In the genomic region with DNA sequence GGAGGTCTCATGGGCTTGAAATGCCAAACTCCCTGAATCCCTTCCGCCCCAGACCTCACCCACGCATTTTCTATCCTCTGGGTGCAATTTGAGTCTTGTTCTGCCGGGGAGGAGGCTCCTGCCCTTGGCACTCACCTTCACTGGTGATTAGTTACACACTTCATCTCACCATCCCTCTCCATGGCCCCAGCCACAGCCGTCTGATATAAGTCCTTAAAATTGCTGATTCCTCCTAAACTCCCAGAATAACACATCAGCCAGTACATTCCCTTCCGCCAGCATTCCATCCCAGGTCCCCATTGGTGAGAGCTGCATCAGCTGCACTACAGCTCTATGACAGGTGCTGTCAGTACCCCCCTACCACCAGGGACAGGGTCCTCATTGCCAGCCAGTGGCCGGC, we compare ENCODE assay signal across 16 cellular contexts. TPM values are rescaled to one million over a fixed set of nuclear protein-coding genes. Genes with fewer than 3 reads are reported as not detected.
A peak's percentile ranks its signal among the peaks of the same experiment; 100 is the strongest.
DNase-seq lines count a peak whose midpoint lies in the region; ATAC-seq and TF ChIP-seq lines count a peak whose summit lies in the region.
"Had no signal": no experiment of that assay in that cellular context is flagged by ENCODE, and none has a peak within 500 bp of the region (broad histone marks: within the 10 kb centered on the region; RNA-seq: fewer than 3 reads in every experiment).

No MANE protein-coding gene starts in this region.

- peaks cover 66% of the 10 kb centered on the region for H3K36me3 ChIP-seq in DND-41 (ENCODE audit: insufficient read depth, low read length)

- H3K27me3 Mint-ChIP-seq in activated naive CD4-positive, alpha-beta T cell treated with anti-CD3 and anti-CD28 coated beads, Interleukin-2, amount 10 ng/mL, durations not matched to agents 7 days and 5 days, result peaks cover 4% of the 10 kb centered on the region
- H3K27me3 Mint-ChIP-seq in WTC11 (ENCODE audit: low read depth), result peaks cover 4% of the 10 kb centered on the region

- peaks cover 42% of the 10 kb centered on the region for H3K4me1 ChIP-seq in DND-41 (ENCODE audit: insufficient read depth, low read length)
- H3K4me1 ChIP-seq: BE2C had no signal

- H3K27ac Mint-ChIP-seq in activated naive CD4-positive, alpha-beta T cell treated with anti-CD3 and anti-CD28 coated beads, Interleukin-2, amount 50 U/mL, for 72 hours, result peak overlapping the region; percentile 81 to 94
- no peak overlapping the region for H3K27ac Mint-ChIP-seq in activated naive CD4-positive, alpha-beta T cell treated with anti-CD3 and anti-CD28 coated beads, Interleukin-2, amount 10 ng/mL, durations not matched to agents 7 days and 5 days
- H3K27ac Mint-ChIP-seq in WTC11, result peak overlapping the region; percentile 3; the same call in 1 of the 2 replicates
- H3K27ac Mint-ChIP-seq: CD8-positive, alpha-beta T cell; HFFc6 had no signal

- H3K4me2 ChIP-seq in DND-41 (ENCODE audit: insufficient read depth, low read length), result peak overlapping the region; percentile 84; the same call in 1 of the 2 replicates

- peaks cover 69% of the 10 kb centered on the region for H3K79me2 ChIP-seq in DND-41 (ENCODE audit: insufficient read depth, low read length)

- no peaks in the 10 kb centered on the region for H3K27me3 ChIP-seq in DND-41 (ENCODE audit: insufficient read depth, low read length, poor library complexity)
- H3K27me3 ChIP-seq: BE2C had no signal

- H3K9me3 Mint-ChIP-seq in activated naive CD4-positive, alpha-beta T cell treated with anti-CD3 and anti-CD28 coated beads, Interleukin-2, amount 50 U/mL, for 72 hours, result no peaks in the 10 kb centered on the region
- no peaks in the 10 kb centered on the region for H3K9me3 Mint-ChIP-seq in activated naive CD4-positive, alpha-beta T cell treated with anti-CD3 and anti-CD28 coated beads, Interleukin-2, amount 10 ng/mL, durations not matched to agents 7 days and 5 days
- H3K9me3 Mint-ChIP-seq in WTC11, result no peaks in the 10 kb centered on the region
- H3K9me3 Mint-ChIP-seq: CD8-positive, alpha-beta T cell; HFFc6 had no signal

- no peak for TF ChIP-seq CTCF in DND-41 (IDR thresholded peaks at IDR 0.05; ENCODE audit: borderline replicate concordance, extremely low read depth, low read length, poor library complexity, severe bottlenecking)
- no peak for TF ChIP-seq CTCF in WTC11 (IDR thresholded peaks at IDR 0.05)

- peaks cover 32 to 35% of the 10 kb centered on the region in 2 donors for H3K36me3 Mint-ChIP-seq in activated naive CD4-positive, alpha-beta T cell treated with anti-CD3 and anti-CD28 coated beads, Interleukin-2, amount 50 U/mL, for 72 hours
- peaks cover 30% of the 10 kb centered on the region for H3K36me3 Mint-ChIP-seq in activated naive CD4-positive, alpha-beta T cell treated with anti-CD3 and anti-CD28 coated beads, Interleukin-2, amount 10 ng/mL, durations not matched to agents 7 days and 5 days
- peaks cover 26% of the 10 kb centered on the region for H3K36me3 Mint-ChIP-seq in WTC11

- POLR2A ChIA-PET in WTC11 (lab: Charles Lee), result no interaction called here

- no peak for DNase-seq in activated naive CD4-positive, alpha-beta T cell treated with anti-CD3 and anti-CD28 coated beads, Interleukin-2, amount 50 U/mL, for 72 hours (ENCODE audit: low spot score in 2 of 2)
- DNase-seq in activated naive CD4-positive, alpha-beta T cell treated with anti-CD3 and anti-CD28 coated beads, Interleukin-2, amount 10 ng/mL, durations not matched to agents 7 days and 5 days, result no peak
- DNase-seq in DND-41, result no peak
- DNase-seq in WTC11 (ENCODE audit: low spot score), result no peak
- DNase-seq in left kidney (ENCODE audit: low read depth, low spot score), result peak; percentile 63
- no peak for DNase-seq in SKM-1 treated with dmso at 0.1 percent for 144 hours (lab: John Stamatoyannopoulos, UW; ENCODE audit: unreplicated experiment)
- DNase-seq: BE2C; CD8-positive, alpha-beta T cell; HFFc6; NCI-H1048; NCI-H2107; NCI-H345; NCI-H69; PC-3 had no signal

- no peak overlapping the region for H3K4me3 Mint-ChIP-seq in activated naive CD4-positive, alpha-beta T cell treated with anti-CD3 and anti-CD28 coated beads, Interleukin-2, amount 10 ng/mL, durations not matched to agents 7 days and 5 days
- H3K4me3 Mint-ChIP-seq in WTC11, result no peak overlapping the region
- H3K4me3 Mint-ChIP-seq: CD8-positive, alpha-beta T cell; HFFc6 had no signal

- CTCF ChIA-PET in activated naive CD4-positive, alpha-beta T cell treated with anti-CD3 and anti-CD28 coated beads, Interleukin-2, amount 10 ng/mL, durations not matched to agents 7 days and 5 days (lab: Charles Lee), result interaction anchor here (1.1 to 1.4 kb wide), 4 partner anchors 10 to 90 kb away, joined by 3 to 5 read pairs (median 4); no protein-coding TSS in a partner anchor
- CTCF ChIA-PET in WTC11 (lab: Charles Lee), result interaction anchor here (1.0 to 3.8 kb wide), 10 partner anchors 10 to 307 kb away, joined by 3 to 27 read pairs (median 6); no protein-coding TSS in a partner anchor

- no peak overlapping the region for H2AFZ ChIP-seq in DND-41 (ENCODE audit: low read depth, low read length)

- H3K9ac ChIP-seq in DND-41 (ENCODE audit: low read depth, low read length), result no peak overlapping the region

- peaks cover 42% of the 10 kb centered on the region for H4K20me1 ChIP-seq in DND-41 (ENCODE audit: insufficient read depth, low read length)

- no peak overlapping the region for H3K4me3 ChIP-seq in DND-41 (ENCODE audit: low read depth in 1 of 2, low read length in 2 of 2)
- H3K4me3 ChIP-seq: K562 had no signal

- no peaks in the 10 kb centered on the region for H3K9me3 ChIP-seq in DND-41 (ENCODE audit: insufficient read depth, low read length, severe bottlenecking)
- H3K9me3 ChIP-seq: BE2C had no signal

- ATAC-seq in activated naive CD4-positive, alpha-beta T cell treated with anti-CD3 and anti-CD28 coated beads, Interleukin-2, amount 50 U/mL, for 72 hours, result no peak
- ATAC-seq in DND-41 (ENCODE audit: insufficient read depth, low read depth) (no peak), WTC11 (no peak), GM21786 (IDR thresholded peaks at IDR 0.05; ENCODE audit: unreplicated experiment) (no peak)
- ATAC-seq: CD8-positive, alpha-beta T cell; K562; PC-3 had no signal

- peaks cover 45% of the 10 kb centered on the region for H3K4me1 Mint-ChIP-seq in activated naive CD4-positive, alpha-beta T cell treated with anti-CD3 and anti-CD28 coated beads, Interleukin-2, amount 10 ng/mL, durations not matched to agents 7 days and 5 days
- peaks cover 24% of the 10 kb centered on the region for H3K4me1 Mint-ChIP-seq in WTC11

- H3K27ac ChIP-seq in DND-41 (ENCODE audit: low read length), result no peak overlapping the region

TF ChIP-seq in WTC11, 78 proteins besides CTCF, POLR2A, EP300 and RAD21 (continues in another document):
- TF ChIP-seq JAZF1 (CRISPR knock-in tag; IDR thresholded peaks at IDR 0.05), result no peak
- TF ChIP-seq CREB1 (CRISPR knock-in tag; IDR thresholded peaks at IDR 0.05), result no peak
- TF ChIP-seq, protein P1, sequence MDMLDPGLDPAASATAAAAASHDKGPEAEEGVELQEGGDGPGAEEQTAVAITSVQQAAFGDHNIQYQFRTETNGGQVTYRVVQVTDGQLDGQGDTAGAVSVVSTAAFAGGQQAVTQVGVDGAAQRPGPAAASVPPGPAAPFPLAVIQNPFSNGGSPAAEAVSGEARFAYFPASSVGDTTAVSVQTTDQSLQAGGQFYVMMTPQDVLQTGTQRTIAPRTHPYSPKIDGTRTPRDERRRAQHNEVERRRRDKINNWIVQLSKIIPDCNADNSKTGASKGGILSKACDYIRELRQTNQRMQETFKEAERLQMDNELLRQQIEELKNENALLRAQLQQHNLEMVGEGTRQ (CRISPR knock-in tag; IDR thresholded peaks at IDR 0.05), result no peak
- TF ChIP-seq JUN (CRISPR knock-in tag; IDR thresholded peaks at IDR 0.05), result no peak
- TF ChIP-seq, protein P2, sequence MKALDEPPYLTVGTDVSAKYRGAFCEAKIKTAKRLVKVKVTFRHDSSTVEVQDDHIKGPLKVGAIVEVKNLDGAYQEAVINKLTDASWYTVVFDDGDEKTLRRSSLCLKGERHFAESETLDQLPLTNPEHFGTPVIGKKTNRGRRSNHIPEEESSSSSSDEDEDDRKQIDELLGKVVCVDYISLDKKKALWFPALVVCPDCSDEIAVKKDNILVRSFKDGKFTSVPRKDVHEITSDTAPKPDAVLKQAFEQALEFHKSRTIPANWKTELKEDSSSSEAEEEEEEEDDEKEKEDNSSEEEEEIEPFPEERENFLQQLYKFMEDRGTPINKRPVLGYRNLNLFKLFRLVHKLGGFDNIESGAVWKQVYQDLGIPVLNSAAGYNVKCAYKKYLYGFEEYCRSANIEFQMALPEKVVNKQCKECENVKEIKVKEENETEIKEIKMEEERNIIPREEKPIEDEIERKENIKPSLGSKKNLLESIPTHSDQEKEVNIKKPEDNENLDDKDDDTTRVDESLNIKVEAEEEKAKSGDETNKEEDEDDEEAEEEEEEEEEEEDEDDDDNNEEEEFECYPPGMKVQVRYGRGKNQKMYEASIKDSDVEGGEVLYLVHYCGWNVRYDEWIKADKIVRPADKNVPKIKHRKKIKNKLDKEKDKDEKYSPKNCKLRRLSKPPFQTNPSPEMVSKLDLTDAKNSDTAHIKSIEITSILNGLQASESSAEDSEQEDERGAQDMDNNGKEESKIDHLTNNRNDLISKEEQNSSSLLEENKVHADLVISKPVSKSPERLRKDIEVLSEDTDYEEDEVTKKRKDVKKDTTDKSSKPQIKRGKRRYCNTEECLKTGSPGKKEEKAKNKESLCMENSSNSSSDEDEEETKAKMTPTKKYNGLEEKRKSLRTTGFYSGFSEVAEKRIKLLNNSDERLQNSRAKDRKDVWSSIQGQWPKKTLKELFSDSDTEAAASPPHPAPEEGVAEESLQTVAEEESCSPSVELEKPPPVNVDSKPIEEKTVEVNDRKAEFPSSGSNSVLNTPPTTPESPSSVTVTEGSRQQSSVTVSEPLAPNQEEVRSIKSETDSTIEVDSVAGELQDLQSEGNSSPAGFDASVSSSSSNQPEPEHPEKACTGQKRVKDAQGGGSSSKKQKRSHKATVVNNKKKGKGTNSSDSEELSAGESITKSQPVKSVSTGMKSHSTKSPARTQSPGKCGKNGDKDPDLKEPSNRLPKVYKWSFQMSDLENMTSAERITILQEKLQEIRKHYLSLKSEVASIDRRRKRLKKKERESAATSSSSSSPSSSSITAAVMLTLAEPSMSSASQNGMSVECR (CRISPR knock-in tag; IDR thresholded peaks at IDR 0.05; ENCODE audit: borderline replicate concordance), result no peak
- no peak for TF ChIP-seq ZNF317 (CRISPR knock-in tag; IDR thresholded peaks at IDR 0.05; ENCODE audit: borderline replicate concordance, low read depth)

RNA-seq across cellular contexts. Expression of gene TIMM21, which starts 3.9 kb away (rescaled TPM):
- total RNA-seq in activated naive CD4-positive, alpha-beta T cell treated with anti-CD3 and anti-CD28 coated beads, Interleukin-2, amount 50 U/mL, for 72 hours, result 10 to 100 TPM; 61.0 TPM
- 43.7 to 47.7 TPM (median 45.4 TPM) in 3 replicates for total RNA-seq in WTC11 (2021)

RNA-seq across cellular contexts. Expression of gene FBXO15, which starts 4.6 kb away (rescaled TPM):
- total RNA-seq in activated naive CD4-positive, alpha-beta T cell treated with anti-CD3 and anti-CD28 coated beads, Interleukin-2, amount 50 U/mL, for 72 hours, result 1 to 10 TPM; 1.2 to 4.8 TPM
- 0.96 to 1.9 TPM (median 1.6 TPM) in 3 replicates for total RNA-seq in WTC11 (2021)
